ENCODE assay signal across 2 cellular contexts in the genomic region with DNA sequence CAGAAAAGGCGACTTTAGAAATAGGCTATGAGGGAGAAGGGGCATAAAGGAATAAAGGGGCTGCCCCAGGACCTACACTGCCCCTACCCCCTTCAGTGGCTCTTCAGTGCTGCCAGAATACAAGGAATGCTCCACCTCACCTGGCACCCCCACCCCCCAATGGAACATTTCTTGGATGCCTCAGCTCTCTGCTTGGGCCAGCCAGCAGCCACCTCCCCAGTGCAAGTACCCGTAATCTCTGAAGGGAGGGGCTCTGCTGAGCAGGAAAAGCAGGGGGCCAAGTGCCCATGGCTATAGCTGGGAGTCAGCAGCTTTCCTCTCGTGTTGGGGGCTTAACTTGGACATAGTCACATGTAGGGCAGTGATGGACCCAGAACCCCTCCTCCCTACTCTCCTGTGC.
TF ChIP-seq lines count a peak whose summit lies in the region.

No MANE protein-coding gene starts in this region.

TF ChIP-seq in HCT116, 20 proteins besides CTCF, POLR2A, EP300 and RAD21:
- TF ChIP-seq SIN3A (IDR thresholded peaks at IDR 0.05; ENCODE audit: low read depth) = no peak
- TF ChIP-seq ZFX (IDR thresholded peaks at IDR 0.05) = no peak
- TF ChIP-seq ELF1 (IDR thresholded peaks at IDR 0.05; ENCODE audit: borderline replicate concordance, low read depth) = no peak
- no peak for TF ChIP-seq CEBPB (IDR thresholded peaks at IDR 0.05; ENCODE audit: low read depth)
- no peak for TF ChIP-seq EZH2 (IDR thresholded peaks at IDR 0.05)
- TF ChIP-seq, protein P1, sequence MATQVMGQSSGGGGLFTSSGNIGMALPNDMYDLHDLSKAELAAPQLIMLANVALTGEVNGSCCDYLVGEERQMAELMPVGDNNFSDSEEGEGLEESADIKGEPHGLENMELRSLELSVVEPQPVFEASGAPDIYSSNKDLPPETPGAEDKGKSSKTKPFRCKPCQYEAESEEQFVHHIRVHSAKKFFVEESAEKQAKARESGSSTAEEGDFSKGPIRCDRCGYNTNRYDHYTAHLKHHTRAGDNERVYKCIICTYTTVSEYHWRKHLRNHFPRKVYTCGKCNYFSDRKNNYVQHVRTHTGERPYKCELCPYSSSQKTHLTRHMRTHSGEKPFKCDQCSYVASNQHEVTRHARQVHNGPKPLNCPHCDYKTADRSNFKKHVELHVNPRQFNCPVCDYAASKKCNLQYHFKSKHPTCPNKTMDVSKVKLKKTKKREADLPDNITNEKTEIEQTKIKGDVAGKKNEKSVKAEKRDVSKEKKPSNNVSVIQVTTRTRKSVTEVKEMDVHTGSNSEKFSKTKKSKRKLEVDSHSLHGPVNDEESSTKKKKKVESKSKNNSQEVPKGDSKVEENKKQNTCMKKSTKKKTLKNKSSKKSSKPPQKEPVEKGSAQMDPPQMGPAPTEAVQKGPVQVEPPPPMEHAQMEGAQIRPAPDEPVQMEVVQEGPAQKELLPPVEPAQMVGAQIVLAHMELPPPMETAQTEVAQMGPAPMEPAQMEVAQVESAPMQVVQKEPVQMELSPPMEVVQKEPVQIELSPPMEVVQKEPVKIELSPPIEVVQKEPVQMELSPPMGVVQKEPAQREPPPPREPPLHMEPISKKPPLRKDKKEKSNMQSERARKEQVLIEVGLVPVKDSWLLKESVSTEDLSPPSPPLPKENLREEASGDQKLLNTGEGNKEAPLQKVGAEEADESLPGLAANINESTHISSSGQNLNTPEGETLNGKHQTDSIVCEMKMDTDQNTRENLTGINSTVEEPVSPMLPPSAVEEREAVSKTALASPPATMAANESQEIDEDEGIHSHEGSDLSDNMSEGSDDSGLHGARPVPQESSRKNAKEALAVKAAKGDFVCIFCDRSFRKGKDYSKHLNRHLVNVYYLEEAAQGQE (IDR thresholded peaks at IDR 0.05; ENCODE audit: low read depth) = no peak
- no peak for TF ChIP-seq EZH2phosphoT487 (IDR thresholded peaks at IDR 0.05; ENCODE audit: borderline replicate concordance)
- TF ChIP-seq, protein P2, sequence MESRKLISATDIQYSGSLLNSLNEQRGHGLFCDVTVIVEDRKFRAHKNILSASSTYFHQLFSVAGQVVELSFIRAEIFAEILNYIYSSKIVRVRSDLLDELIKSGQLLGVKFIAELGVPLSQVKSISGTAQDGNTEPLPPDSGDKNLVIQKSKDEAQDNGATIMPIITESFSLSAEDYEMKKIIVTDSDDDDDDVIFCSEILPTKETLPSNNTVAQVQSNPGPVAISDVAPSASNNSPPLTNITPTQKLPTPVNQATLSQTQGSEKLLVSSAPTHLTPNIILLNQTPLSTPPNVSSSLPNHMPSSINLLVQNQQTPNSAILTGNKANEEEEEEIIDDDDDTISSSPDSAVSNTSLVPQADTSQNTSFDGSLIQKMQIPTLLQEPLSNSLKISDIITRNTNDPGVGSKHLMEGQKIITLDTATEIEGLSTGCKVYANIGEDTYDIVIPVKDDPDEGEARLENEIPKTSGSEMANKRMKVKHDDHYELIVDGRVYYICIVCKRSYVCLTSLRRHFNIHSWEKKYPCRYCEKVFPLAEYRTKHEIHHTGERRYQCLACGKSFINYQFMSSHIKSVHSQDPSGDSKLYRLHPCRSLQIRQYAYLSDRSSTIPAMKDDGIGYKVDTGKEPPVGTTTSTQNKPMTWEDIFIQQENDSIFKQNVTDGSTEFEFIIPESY (IDR thresholded peaks at IDR 0.05; ENCODE audit: extremely low read depth, insufficient replicate concordance, low read length) = no peak
- TF ChIP-seq, protein P3, sequence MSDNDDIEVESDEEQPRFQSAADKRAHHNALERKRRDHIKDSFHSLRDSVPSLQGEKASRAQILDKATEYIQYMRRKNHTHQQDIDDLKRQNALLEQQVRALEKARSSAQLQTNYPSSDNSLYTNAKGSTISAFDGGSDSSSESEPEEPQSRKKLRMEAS (IDR thresholded peaks at IDR 0.05) = no peak
- TF ChIP-seq, protein P4, sequence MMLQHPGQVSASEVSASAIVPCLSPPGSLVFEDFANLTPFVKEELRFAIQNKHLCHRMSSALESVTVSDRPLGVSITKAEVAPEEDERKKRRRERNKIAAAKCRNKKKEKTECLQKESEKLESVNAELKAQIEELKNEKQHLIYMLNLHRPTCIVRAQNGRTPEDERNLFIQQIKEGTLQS (IDR thresholded peaks at IDR 0.05) = no peak
- no peak for TF ChIP-seq CBX3 (IDR thresholded peaks at IDR 0.05; ENCODE audit: low read depth)
- no peak for TF ChIP-seq JUND (IDR thresholded peaks at IDR 0.05)

TF ChIP-seq in K562, 482 proteins besides CTCF, POLR2A, EP300 and RAD21:
- TF ChIP-seq TARDBP (IDR thresholded peaks at IDR 0.05) = no peak
- no peak for TF ChIP-seq SIRT6 (IDR thresholded peaks at IDR 0.05; ENCODE audit: low read depth, low read length)
- TF ChIP-seq ARNT (IDR thresholded peaks at IDR 0.05) = no peak
- no peak for TF ChIP-seq ZNF75A (CRISPR knock-in tag; IDR thresholded peaks at IDR 0.05)
- TF ChIP-seq SREBF2 (CRISPR knock-in tag; IDR thresholded peaks at IDR 0.05) = no peak
- TF ChIP-seq HMG20A (CRISPR knock-in tag; conservative IDR thresholded peaks at IDR 0.05) = no peak
- TF ChIP-seq TBP (optimal IDR thresholded peaks at IDR 0.05; ENCODE audit: low read depth, low read length) = no peak
- no peak for TF ChIP-seq NFE2L1 (tag; IDR thresholded peaks at IDR 0.05; ENCODE audit: borderline replicate concordance, low read depth)
- TF ChIP-seq TCF7L2 (IDR thresholded peaks at IDR 0.05; ENCODE audit: low read depth, low read length) = no peak
- TF ChIP-seq SREBF1 (IDR thresholded peaks at IDR 0.05; ENCODE audit: borderline replicate concordance, low read depth, low read length) = no peak
- no peak for TF ChIP-seq TAL1 (IDR thresholded peaks at IDR 0.05)
- TF ChIP-seq RFX5 (IDR thresholded peaks at IDR 0.05; ENCODE audit: low read depth, low read length) = no peak
- no peak for TF ChIP-seq HNRNPK (IDR thresholded peaks at IDR 0.05; ENCODE audit: low read depth, low read length, poor library complexity, severe bottlenecking)
- TF ChIP-seq KHSRP (IDR thresholded peaks at IDR 0.05) = no peak
- no peak for TF ChIP-seq BDP1 (IDR thresholded peaks at IDR 0.05; ENCODE audit: insufficient read depth, insufficient read length)
- TF ChIP-seq, protein P5, sequence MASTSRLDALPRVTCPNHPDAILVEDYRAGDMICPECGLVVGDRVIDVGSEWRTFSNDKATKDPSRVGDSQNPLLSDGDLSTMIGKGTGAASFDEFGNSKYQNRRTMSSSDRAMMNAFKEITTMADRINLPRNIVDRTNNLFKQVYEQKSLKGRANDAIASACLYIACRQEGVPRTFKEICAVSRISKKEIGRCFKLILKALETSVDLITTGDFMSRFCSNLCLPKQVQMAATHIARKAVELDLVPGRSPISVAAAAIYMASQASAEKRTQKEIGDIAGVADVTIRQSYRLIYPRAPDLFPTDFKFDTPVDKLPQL (IDR thresholded peaks at IDR 0.05; ENCODE audit: extremely low read depth, insufficient read length) = no peak
